In the genomic region with DNA sequence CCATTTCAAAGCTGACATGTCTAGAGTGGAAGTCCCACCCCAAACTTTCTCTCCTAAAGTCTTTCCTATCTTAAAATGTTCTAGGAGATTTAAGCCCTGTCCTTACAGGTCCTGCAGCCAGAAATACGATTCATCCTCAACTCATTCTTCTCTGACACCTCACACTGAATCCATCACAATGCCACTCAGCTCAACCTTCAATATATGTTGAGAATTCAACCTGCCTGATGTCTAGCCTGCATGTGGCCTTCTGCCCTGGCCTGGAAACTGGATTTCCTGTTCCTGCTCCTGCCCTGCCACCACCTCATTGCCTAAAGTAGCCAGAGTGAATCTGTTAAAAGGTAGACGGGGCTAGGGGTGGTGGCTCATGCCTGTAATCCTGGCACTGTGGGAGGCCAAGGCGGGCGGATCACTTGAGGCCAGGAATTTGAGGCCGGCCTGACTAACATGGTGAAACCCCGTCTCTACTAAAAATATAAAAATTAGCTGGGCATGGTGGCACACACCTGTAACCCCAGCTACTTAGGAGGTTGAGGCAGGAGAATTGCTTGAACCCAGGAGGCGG, we compare ENCODE assay signal across 27 cellular contexts.
"Had no signal": no experiment of that assay in that cellular context is flagged by ENCODE, and none has a peak within 500 bp of the region (broad histone marks: within the 10 kb centered on the region; RNA-seq: fewer than 3 reads in every experiment).

No MANE protein-coding gene starts in this region.

- H3K27me3 ChIP-seq: neural progenitor cell, ovary, right lobe of liver, sigmoid colon, thyroid gland, tibial nerve, uterus had no signal

- H3K27ac Mint-ChIP-seq: natural killer cell; nephron; neural progenitor cell; progenitor cell of endocrine pancreas; stimulated activated effector memory CD8-positive, alpha-beta T cell treated with anti-CD3 and anti-CD28 coated beads, Interleukin-12 subunit alpha, Interleukin-12 subunit beta, amount 100 ng/mL, for 72 hours; stimulated activated naive B cell treated with anti-CD40 and anti-IgM and Interleukin-4, amounts not matched to agents 10 μg/mL and 1 μg/mL and 100 μg/mL, for 72 hours; stimulated activated naive CD8-positive, alpha-beta T cell treated with anti-CD3 and anti-CD28 coated beads, Interleukin-15, Interleukin-2, amounts not matched to agents 100 ng/mL and 50 ng/mL, for 24 hours; type B pancreatic cell had no signal

- H3K36me3 ChIP-seq: neural progenitor cell, ovary, right lobe of liver, sigmoid colon, stomach, thoracic aorta, thyroid gland, tibial nerve, upper lobe of right lung, uterus had no signal

- H3K4me3 ChIP-seq: neural progenitor cell, ovary, psoas muscle, right lobe of liver, sigmoid colon, stomach, thoracic aorta, thyroid gland, tibial nerve, upper lobe of right lung, uterus had no signal

- H3K4me1 ChIP-seq: neural progenitor cell, psoas muscle, right lobe of liver, sigmoid colon, thyroid gland, tibial nerve, upper lobe of right lung, uterus had no signal

- ATAC-seq: natural killer cell; psoas muscle; right cardiac atrium; stimulated activated effector memory CD8-positive, alpha-beta T cell treated with anti-CD3 and anti-CD28 coated beads, Interleukin-12 subunit alpha, Interleukin-12 subunit beta, amount 100 ng/mL, for 72 hours; stimulated activated naive B cell treated with anti-CD40 and anti-IgM and Interleukin-4, amounts not matched to agents 10 μg/mL and 1 μg/mL and 100 μg/mL, for 72 hours; upper lobe of right lung had no signal

- H3K9me3 ChIP-seq: ovary, psoas muscle, right lobe of liver, sigmoid colon, stomach, thoracic aorta, thyroid gland, tibial nerve, upper lobe of right lung, uterus had no signal

- H3K4me3 Mint-ChIP-seq: natural killer cell; nephron; neural progenitor cell; stimulated activated effector memory CD8-positive, alpha-beta T cell treated with anti-CD3 and anti-CD28 coated beads, Interleukin-12 subunit alpha, Interleukin-12 subunit beta, amount 100 ng/mL, for 72 hours; stimulated activated naive B cell treated with anti-CD40 and anti-IgM and Interleukin-4, amounts not matched to agents 10 μg/mL and 1 μg/mL and 100 μg/mL, for 72 hours; stimulated activated naive CD8-positive, alpha-beta T cell treated with anti-CD3 and anti-CD28 coated beads, Interleukin-15, Interleukin-2, amounts not matched to agents 100 ng/mL and 50 ng/mL, for 24 hours; type B pancreatic cell had no signal

- H3K27ac ChIP-seq: neural progenitor cell, ovary, parathyroid adenoma, psoas muscle, right lobe of liver, sigmoid colon, stomach, thoracic aorta, thyroid gland, tibial nerve, upper lobe of right lung, uterus had no signal

- DNase-seq: natural killer cell; occipital lobe; ovary; psoas muscle; right cardiac atrium; right lobe of liver; sigmoid colon; small intestine; stimulated activated CD4-positive, alpha-beta T cell treated with anti-CD3 and anti-CD28 coated beads, Interleukin-15, amount 100 ng/mL, for 24 hours; stimulated activated CD4-positive, alpha-beta T cell treated with anti-CD3 and anti-CD28 coated beads, Interleukin-2, amount 100 ng/mL, for 24 hours; stimulated activated CD4-positive, alpha-beta T cell treated with anti-CD3 and anti-CD28 coated beads, Interleukin-2, amount 100 ng/mL, for 48 hours; stimulated activated CD4-positive, alpha-beta T cell treated with anti-CD3 and anti-CD28 coated beads, Interleukin-4, amount 100 ng/mL, for 24 hours; stimulated activated naive B cell treated with anti-CD40 and anti-IgM and Interleukin-4, amounts not matched to agents 10 μg/mL and 1 μg/mL and 100 μg/mL, for 72 hours; stimulated activated naive CD4-positive, alpha-beta T cell treated with Interleukin-2 at 50 U/mL for 16 hours; stomach; thyroid gland; upper lobe of right lung; uterus had no signal

- H3K27me3 Mint-ChIP-seq: stimulated activated naive B cell treated with anti-CD40 and anti-IgM and Interleukin-4, amounts not matched to agents 10 μg/mL and 1 μg/mL and 100 μg/mL, for 72 hours; stimulated activated naive CD8-positive, alpha-beta T cell treated with anti-CD3 and anti-CD28 coated beads, Interleukin-15, Interleukin-2, amounts not matched to agents 100 ng/mL and 50 ng/mL, for 24 hours had no signal

- H3K9me3 Mint-ChIP-seq: natural killer cell; nephron; neural progenitor cell; stimulated activated effector memory CD8-positive, alpha-beta T cell treated with anti-CD3 and anti-CD28 coated beads, Interleukin-12 subunit alpha, Interleukin-12 subunit beta, amount 100 ng/mL, for 72 hours; stimulated activated naive B cell treated with anti-CD40 and anti-IgM and Interleukin-4, amounts not matched to agents 10 μg/mL and 1 μg/mL and 100 μg/mL, for 72 hours; stimulated activated naive CD8-positive, alpha-beta T cell treated with anti-CD3 and anti-CD28 coated beads, Interleukin-15, Interleukin-2, amounts not matched to agents 100 ng/mL and 50 ng/mL, for 24 hours; type B pancreatic cell had no signal

- H3K4me1 Mint-ChIP-seq: nephron; stimulated activated effector memory CD8-positive, alpha-beta T cell treated with anti-CD3 and anti-CD28 coated beads, Interleukin-12 subunit alpha, Interleukin-12 subunit beta, amount 100 ng/mL, for 72 hours; stimulated activated naive B cell treated with anti-CD40 and anti-IgM and Interleukin-4, amounts not matched to agents 10 μg/mL and 1 μg/mL and 100 μg/mL, for 72 hours had no signal

- FAIRE-seq: small intestine had no signal

- H3K36me3 Mint-ChIP-seq: natural killer cell; neural progenitor cell; stimulated activated effector memory CD8-positive, alpha-beta T cell treated with anti-CD3 and anti-CD28 coated beads, Interleukin-12 subunit alpha, Interleukin-12 subunit beta, amount 100 ng/mL, for 72 hours; stimulated activated naive B cell treated with anti-CD40 and anti-IgM and Interleukin-4, amounts not matched to agents 10 μg/mL and 1 μg/mL and 100 μg/mL, for 72 hours; type B pancreatic cell had no signal
